ENCODE assay signal across 8 cellular contexts in the genomic region with DNA sequence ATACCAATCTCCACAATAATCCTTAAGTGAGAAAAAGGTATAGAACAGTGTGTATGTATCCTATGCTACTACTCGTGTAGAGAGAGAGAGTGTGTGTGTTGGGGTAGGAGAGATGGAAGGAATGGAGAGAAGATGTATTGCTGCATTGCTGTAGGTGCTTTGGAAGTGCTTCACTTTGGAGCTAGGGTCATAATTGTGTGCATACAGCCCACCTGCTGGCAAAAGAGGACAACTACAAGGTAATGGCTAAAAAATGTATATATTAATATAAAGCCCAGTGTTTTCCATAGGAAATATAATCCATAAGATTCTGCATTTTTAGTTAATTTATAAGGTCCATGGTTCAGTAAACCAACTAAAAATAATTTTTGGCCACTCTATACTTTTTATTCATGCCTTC. TPM values are rescaled to one million over a fixed set of nuclear protein-coding genes. Genes with fewer than 3 reads are reported as not detected.
A peak's percentile ranks its signal among the peaks of the same experiment; 100 is the strongest.
DNase-seq lines count a peak whose midpoint lies in the region; ATAC-seq, FAIRE-seq and TF ChIP-seq lines count a peak whose summit lies in the region.
"Had no signal": no experiment of that assay in that cellular context is flagged by ENCODE, and none has a peak within 500 bp of the region (broad histone marks: within the 10 kb centered on the region; RNA-seq: fewer than 3 reads in every experiment).

No MANE protein-coding gene starts in this region.

- H3K9me1 ChIP-seq in keratinocyte (ENCODE audit: control insufficient read depth, extremely low read depth, insufficient read depth, low read length): no peaks in the 10 kb centered on the region

- peak; percentile 85 for TF ChIP-seq RAD21 in SK-N-SH (IDR thresholded peaks at IDR 0.05; ENCODE audit: low read length)

- WGBS in SK-N-SH (ENCODE audit: low lambda C conversion rate): 15% methylated on average over 1 of the region's 1 CpG
- WGBS in aorta, 2 donors: 33 to 41% methylated on average over 1 of the region's 1 CpG

- H3K79me2 ChIP-seq in SK-N-SH (ENCODE audit: insufficient read depth) (no peaks in the 10 kb centered on the region), keratinocyte (ENCODE audit: control insufficient read depth, insufficient read depth, low read length) (no peaks in the 10 kb centered on the region)

- no peak for ATAC-seq in aorta (ENCODE audit: low FRiP score)
- ATAC-seq in GM19463 (IDR thresholded peaks at IDR 0.05; ENCODE audit: unreplicated experiment): no peak

- no peak overlapping the region for H3K27ac ChIP-seq in SK-N-SH (ENCODE audit: low read depth in 2 of 2, low read length in 1 of 2)
- no peak overlapping the region for H3K27ac ChIP-seq in keratinocyte (ENCODE audit: control insufficient read depth, insufficient read depth, low read length)
- no peak overlapping the region for H3K27ac ChIP-seq in aorta (ENCODE audit: low read depth in 1 of 2, low read length in 2 of 2)
- H3K27ac ChIP-seq: neutrophil had no signal

- H4K20me1 ChIP-seq in SK-N-SH (ENCODE audit: insufficient read depth): no peaks in the 10 kb centered on the region
- no peaks in the 10 kb centered on the region for H4K20me1 ChIP-seq in keratinocyte (ENCODE audit: control insufficient read depth, extremely low read depth, insufficient read depth, low read length)

- H2AFZ ChIP-seq in SK-N-SH (ENCODE audit: low read depth) (no peak overlapping the region), keratinocyte (ENCODE audit: control insufficient read depth, low read length) (no peak overlapping the region)

- H3K9me2 ChIP-seq in SK-N-SH: no peaks in the 10 kb centered on the region

- dilution Hi-C loops in keratinocyte (cut with MboI; ENCODE audit: extremely low pct_ligation_motif_present, low sequenced_read_pairs): no loop called here

- H3K4me3 ChIP-seq in Jurkat, Clone E6-1 (ENCODE audit: low read length): no peak overlapping the region
- H3K4me3 ChIP-seq in SK-N-SH (ENCODE audit: low read depth in 2 of 2, low read length in 1 of 2): no peak overlapping the region
- no peak overlapping the region for H3K4me3 ChIP-seq in keratinocyte (ENCODE audit: control insufficient read depth in 2 of 3, extremely low read depth in 1 of 3, insufficient read depth in 2 of 3, low read depth in 1 of 3, low read length in 3 of 3)
- H3K4me3 ChIP-seq in aorta (ENCODE audit: low read length in 2 of 2): no peak overlapping the region

- H3K4me1 ChIP-seq in SK-N-SH (ENCODE audit: control insufficient read depth in 1 of 2, insufficient read depth in 2 of 2, low read depth in 1 of 2, low read length in 1 of 2) (no peaks in the 10 kb centered on the region), keratinocyte (ENCODE audit: control insufficient read depth, extremely low read depth, insufficient read depth, low read length) (no peaks in the 10 kb centered on the region), aorta (ENCODE audit: control insufficient read depth in 1 of 2, insufficient read depth in 2 of 2, low read length in 2 of 2) (no peaks in the 10 kb centered on the region)

- POLR2A ChIA-PET in SK-N-SH (lab: Yijun Ruan, JAX): no interaction called here

- peaks cover 9% of the 10 kb centered on the region for H3F3A ChIP-seq in SK-N-SH (replicated peaks; ENCODE audit: insufficient read depth)

- CTCF ChIA-PET in SK-N-SH (lab: Yijun Ruan, JAX): interaction anchor here (1.0 to 5.2 kb wide), 16 partner anchors 8 to 375 kb away, joined by 3 to 26 read pairs (median 5); no protein-coding TSS in a partner anchor

- FAIRE-seq in keratinocyte (lab: Jason Lieb, UNC): no peak

- H3K27me3 ChIP-seq in SK-N-SH (ENCODE audit: insufficient read depth) (no peaks in the 10 kb centered on the region), keratinocyte (ENCODE audit: control insufficient read depth, extremely low read depth, insufficient read depth, low read length) (no peaks in the 10 kb centered on the region), aorta (ENCODE audit: control insufficient read depth in 1 of 2, insufficient read depth in 2 of 2, low read length in 1 of 2) (no peaks in the 10 kb centered on the region)
- H3K27me3 ChIP-seq: neutrophil had no signal

- no peak overlapping the region for H3K4me2 ChIP-seq in SK-N-SH
- H3K4me2 ChIP-seq in keratinocyte (ENCODE audit: control insufficient read depth, extremely low read depth, insufficient read depth, low read depth, low read length): no peak overlapping the region

- H3K9ac ChIP-seq in SK-N-SH: no peak overlapping the region
- H3K9ac ChIP-seq in keratinocyte (ENCODE audit: control insufficient read depth, extremely low read depth, insufficient read depth, low read length): no peak overlapping the region

- H3K36me3 ChIP-seq in SK-N-SH (replicated peaks in 1 of 2; ENCODE audit: control insufficient read depth in 1 of 2, insufficient read depth in 2 of 2, low read length in 1 of 2) (peaks cover 16 to 20% of the 10 kb centered on the region in 2 experiments), keratinocyte (ENCODE audit: control insufficient read depth in 2 of 2, extremely low read depth in 1 of 2, insufficient read depth in 2 of 2, low read length in 2 of 2) (no peaks in the 10 kb centered on the region), aorta (ENCODE audit: control insufficient read depth in 1 of 2, insufficient read depth in 2 of 2, low read length in 1 of 2) (peaks cover 0 to 2% of the 10 kb centered on the region in 2 donors)
- H3K36me3 ChIP-seq: neutrophil had no signal

- TF ChIP-seq EP300 in SK-N-SH (IDR thresholded peaks at IDR 0.05; ENCODE audit: borderline replicate concordance in 1 of 2, low read depth in 1 of 2, low read length in 1 of 2): no peak

- DNase-seq in GDM1 (lab: John Stamatoyannopoulos, UW) (peak; percentile 26), SK-N-SH (peak; percentile 62), keratinocyte (ENCODE audit: low read depth, low spot score) (no peak), NCI-H2081 treated with DMSO at 0.1 percent for 48 hours (lab: John Stamatoyannopoulos, UW) (no peak), aorta (no peak)
- DNase-seq in Jurkat, Clone E6-1 (ENCODE audit: low read depth, low spot score): peak; percentile 54

- intact Hi-C loops in aorta (cut with DNase I): no loop called here

- TF ChIP-seq CTCF in SK-N-SH (IDR thresholded peaks at IDR 0.05) (peak; percentile 67), keratinocyte (optimal IDR thresholded peaks at IDR 0.05 in 1 of 3, IDR thresholded peaks at IDR 0.05 in 1 of 3, conservative IDR thresholded peaks at IDR 0.05 in 1 of 3; ENCODE audit: extremely low read depth in 1 of 3, insufficient read depth in 2 of 3, low read length in 3 of 3) (peak; percentile 19 to 51 (median 48))

- H3K9me3 ChIP-seq in SK-N-SH: no peaks in the 10 kb centered on the region
- H3K9me3 ChIP-seq in keratinocyte (ENCODE audit: control insufficient read depth, low read depth, low read length): no peaks in the 10 kb centered on the region
- H3K9me3 ChIP-seq in aorta (ENCODE audit: control insufficient read depth, low read length): no peaks in the 10 kb centered on the region
- H3K9me3 ChIP-seq: neutrophil had no signal

TF ChIP-seq in SK-N-SH, 30 proteins besides CTCF, POLR2A, EP300 and RAD21 (continues in another document):
- TF ChIP-seq JUND (IDR thresholded peaks at IDR 0.05): no peak

RNA-seq across cellular contexts. Expression of gene SERAC1, which starts 36.1 kb away (rescaled TPM):
- polyA plus RNA-seq in Jurkat, Clone E6-1 (2012; ENCODE audit: insufficient read depth, insufficient read length): 5.7 TPM
- polyA plus RNA-seq in SK-N-SH (2012; rRNA removed) (5.6 and 8.9 TPM in 2 replicates), keratinocyte (7.1 to 10.1 TPM (median 8.0 TPM) in 3 replicates), aorta (1 to 10 TPM; 5.6 to 6.4 TPM)
- 7.0 and 7.4 TPM in 2 replicates for polyA plus RNA-seq in SK-N-SH (2012; cell fraction: cytosol; rRNA removed)
- polyA plus RNA-seq in SK-N-SH (2012; cell fraction: nucleus; rRNA removed): 5.6 and 11.4 TPM in 2 replicates
- 12.1 TPM for polyA plus RNA-seq in keratinocyte (2011; ENCODE audit: low read depth)
- 5.0 and 9.5 TPM in 2 replicates for polyA plus RNA-seq in keratinocyte (2011; cell fraction: cytosol; rRNA removed)
- polyA plus RNA-seq in keratinocyte (2011; cell fraction: nucleus; rRNA removed): 10.0 and 13.5 TPM in 2 replicates
- polyA plus RNA-seq in keratinocyte (2012; ENCODE audit: low replicate concordance): 6.6 and 7.0 TPM in 2 replicates
- 3.0 to 10.1 TPM (median 6.4 TPM) in 3 replicates for polyA minus RNA-seq in keratinocyte
- 7.9 TPM for polyA minus RNA-seq in keratinocyte (2011; cell fraction: cytosol; rRNA and poly(A)+ RNA removed)
- 10.0 and 16.8 TPM in 2 replicates for polyA minus RNA-seq in keratinocyte (2011; cell fraction: nucleus; rRNA and poly(A)+ RNA removed)
- total RNA-seq in aorta: 10 to 100 TPM; 10.9 to 13.1 TPM

RNA-seq across cellular contexts. Expression of gene GTF2H5, which starts 36.2 kb away (rescaled TPM):
- polyA plus RNA-seq in Jurkat, Clone E6-1 (2012; ENCODE audit: insufficient read depth, insufficient read length): 53.9 TPM
- polyA plus RNA-seq in SK-N-SH (2012; rRNA removed) (7.7 and 8.0 TPM in 2 replicates), keratinocyte (16.7 to 32.6 TPM (median 17.2 TPM) in 3 replicates), aorta (1 to 10 TPM; 8.5 to 9.9 TPM)
- 11.2 and 17.0 TPM in 2 replicates for polyA plus RNA-seq in SK-N-SH (2012; cell fraction: cytosol; rRNA removed)
- 3.1 and 4.1 TPM in 2 replicates for polyA plus RNA-seq in SK-N-SH (2012; cell fraction: nucleus; rRNA removed)
- polyA plus RNA-seq in keratinocyte (2011; ENCODE audit: low read depth): 6.3 TPM
- polyA plus RNA-seq in keratinocyte (2011; cell fraction: cytosol; rRNA removed): 22.6 and 36.8 TPM in 2 replicates
- polyA plus RNA-seq in keratinocyte (2011; cell fraction: nucleus; rRNA removed): 5.9 and 11.4 TPM in 2 replicates
- polyA plus RNA-seq in keratinocyte (2012; ENCODE audit: low replicate concordance): 24.4 and 30.9 TPM in 2 replicates
- 0.59 to 5.9 TPM (median 3.1 TPM) in 3 replicates for polyA minus RNA-seq in keratinocyte
- polyA minus RNA-seq in keratinocyte (2011; cell fraction: cytosol; rRNA and poly(A)+ RNA removed): 1.5 TPM
- 0.32 and 0.93 TPM in 2 replicates for polyA minus RNA-seq in keratinocyte (2011; cell fraction: nucleus; rRNA and poly(A)+ RNA removed)
- total RNA-seq in aorta: 10 to 100 TPM; 15.9 to 20.1 TPM

Comparison
In these comparisons a context has a peak if more than half of its experiments do, and no peak if none do; other contexts are left out.
1. DNase-seq: peak in GDM1 (single experiment), Jurkat, Clone E6-1 (single experiment) and SK-N-SH (single experiment); none in keratinocyte (single experiment), NCI-H2081 treated with DMSO at 0.1 percent for 48 hours (single experiment) and aorta (0 of 2).